In genomic region chr21:31264574-31264973, GRCh38 we compare ENCODE assay signal across 12 cellular contexts.
"Had no signal": no experiment of that assay in that cellular context is flagged by ENCODE, and none has a peak within 500 bp of the region (broad histone marks: within the 10 kb centered on the region; RNA-seq: fewer than 3 reads in every experiment).

No MANE protein-coding gene starts in this region.

- H3K27ac Mint-ChIP-seq: activated CD8-positive, alpha-beta T cell treated with anti-CD3 and anti-CD28 coated beads, Interleukin-2, amount 10 ng/mL, durations not matched to agents 7 days and 5 days had no signal

- H3K27ac ChIP-seq: lower lobe of right lung, right atrium auricular region, thyroid gland had no signal

- H3K4me3 ChIP-seq: lower lobe of right lung, right atrium auricular region, thyroid gland had no signal

- H3K36me3 Mint-ChIP-seq: naive B cell had no signal

- ATAC-seq: lower lobe of right lung had no signal

- DNase-seq: activated CD4-positive, alpha-beta T cell treated with anti-CD3 and anti-CD28 coated beads for 4 hours; activated CD8-positive, alpha-beta memory T cell treated with anti-CD3 and anti-CD28 coated beads, Interleukin-2, amount 50 U/mL, for 48 hours; activated CD8-positive, alpha-beta T cell treated with anti-CD3 and anti-CD28 coated beads, Interleukin-2, amount 10 ng/mL, durations not matched to agents 7 days and 5 days; activated naive CD4-positive, alpha-beta T cell; central memory CD4-positive, alpha-beta T cell; dermis blood vessel endothelial cell; glutamatergic neuron; lower lobe of right lung; naive B cell; small intestine; thyroid gland had no signal
